Comparison of ENCODE assay signal across 1 cellular context in genomic region chr16:89269805-89270665, GRCh38.
TF ChIP-seq lines count a peak whose summit lies in the region.

No MANE protein-coding gene starts in this region.

TF ChIP-seq in GM23338, 12 proteins besides CTCF, POLR2A, EP300 and RAD21 (continued from another document):
- no peak for TF ChIP-seq ZNF462 (CRISPR knock-in tag; IDR thresholded peaks at IDR 0.05)
- TF ChIP-seq ZNF114 (CRISPR knock-in tag; IDR thresholded peaks at IDR 0.05): no peak
- no peak for TF ChIP-seq POLR2AphosphoS5 (IDR thresholded peaks at IDR 0.05; ENCODE audit: low read depth)
- TF ChIP-seq JUNB (IDR thresholded peaks at IDR 0.05; ENCODE audit: unreplicated experiment): no peak
- no peak for TF ChIP-seq EZH2phosphoT487 (IDR thresholded peaks at IDR 0.05; ENCODE audit: unreplicated experiment)
